9 cellular contexts compared by ENCODE assay signal in the genomic region with DNA sequence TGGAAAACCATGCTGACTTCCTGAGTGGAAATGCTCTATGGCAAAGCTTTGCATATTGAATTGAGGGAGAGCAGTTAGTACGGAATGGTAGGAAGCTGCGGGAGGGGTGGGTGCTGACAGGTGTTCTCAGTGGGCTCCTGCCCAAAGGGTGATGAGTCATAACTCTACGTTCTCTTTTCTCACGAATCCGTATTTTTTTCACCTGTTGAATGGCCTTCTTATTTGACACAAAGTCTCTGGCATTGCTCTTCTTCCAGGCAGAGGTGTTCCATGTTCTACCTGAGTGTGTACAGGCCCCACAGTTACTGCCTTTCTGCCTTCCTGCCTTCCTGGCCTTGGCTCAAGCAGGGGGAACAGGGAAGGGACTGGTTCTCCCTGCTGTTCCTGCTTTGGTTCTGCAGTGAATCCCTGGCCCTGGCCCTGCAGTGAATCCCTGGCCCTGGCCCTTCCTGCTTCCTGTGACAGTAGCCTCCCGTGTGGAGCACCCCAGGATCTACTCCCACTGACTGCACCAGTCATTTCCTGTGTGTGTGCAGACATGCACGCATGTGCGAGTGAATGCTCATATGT. TPM values are rescaled to one million over a fixed set of nuclear protein-coding genes. Genes with fewer than 3 reads are reported as not detected.
A peak's percentile ranks its signal among the peaks of the same experiment; 100 is the strongest.
DNase-seq lines count a peak whose midpoint lies in the region; ATAC-seq, FAIRE-seq and TF ChIP-seq lines count a peak whose summit lies in the region.
"Had no signal": no experiment of that assay in that cellular context is flagged by ENCODE, and none has a peak within 500 bp of the region (broad histone marks: within the 10 kb centered on the region; RNA-seq: fewer than 3 reads in every experiment).

No MANE protein-coding gene starts in this region.

- H3F3A ChIP-seq in DOHH2 (ENCODE audit: control insufficient read depth, insufficient read depth) = peaks cover 22% of the 10 kb centered on the region
- no peaks in the 10 kb centered on the region for H3F3A ChIP-seq in GM23338 (replicated peaks; ENCODE audit: low read depth)

- H3K9me3 ChIP-seq in DOHH2 (ENCODE audit: control insufficient read depth, insufficient read depth, low read length) = no peaks in the 10 kb centered on the region
- H3K9me3 ChIP-seq in T-helper 17 cell (ENCODE audit: control insufficient read depth, low read length, poor library complexity, severe bottlenecking) = no peaks in the 10 kb centered on the region
- H3K9me3 ChIP-seq in HepG2 (ENCODE audit: low read length) = no peaks in the 10 kb centered on the region

- no peak for DNase-seq in GM23338 (ENCODE audit: low spot score)
- DNase-seq in T-helper 17 cell = no peak
- no peak for DNase-seq in HepG2 (ENCODE audit: low spot score)
- DNase-seq in NAMALWA (ENCODE audit: low spot score) = no peak
- DNase-seq in NCI-H1436 (lab: John Stamatoyannopoulos, UW) = no peak
- no peak for DNase-seq in HT-29 (ENCODE audit: low spot score)

- H4K20me1 ChIP-seq in DOHH2 (ENCODE audit: control insufficient read depth, insufficient read depth, low read depth, low read length) (no peaks in the 10 kb centered on the region), GM23338 (replicated peaks; ENCODE audit: insufficient read depth) (0 out of 2 replicates have a peak, but pooled peaks cover 3% of the 10 kb centered on the region), HepG2 (ENCODE audit: insufficient read depth, low read length) (no peaks in the 10 kb centered on the region; the same call in 1 of the 2 replicates)

- H3K9ac ChIP-seq in HepG2 (ENCODE audit: insufficient read depth, low read depth, low read length) = no peak overlapping the region

- H3K27ac Mint-ChIP-seq in GM23338 (peak overlapping the region; percentile 70), T-helper 17 cell (peak overlapping the region; percentile 47)
- H3K27ac Mint-ChIP-seq: activated naive CD8-positive, alpha-beta T cell had no signal

- H3K27ac ChIP-seq in DOHH2 (ENCODE audit: low read depth, low read length) = peak overlapping the region; percentile 47
- 0 out of 2 replicates have a peak overlapping the region, but pooled peaks have one; percentile 63 for H3K27ac ChIP-seq in GM23338 (ENCODE audit: low read depth)
- peak overlapping the region; percentile 28 for H3K27ac ChIP-seq in HepG2 (ENCODE audit: extremely low read length, insufficient read depth, low read length)

- no peak overlapping the region for H2AFZ ChIP-seq in GM23338
- no peak overlapping the region for H2AFZ ChIP-seq in HepG2 (ENCODE audit: low read length)

- TF ChIP-seq POLR2A in HepG2 (IDR thresholded peaks at IDR 0.05; ENCODE audit: insufficient read depth in 1 of 2, low read depth in 2 of 2, low read length in 2 of 2) = no peak

- ATAC-seq in GM23338 (no peak), T-helper 17 cell (no peak), HepG2 (no peak), HG03025 (IDR thresholded peaks at IDR 0.05; ENCODE audit: low FRiP score, unreplicated experiment) (no peak)

- H3K4me3 ChIP-seq in DOHH2 (ENCODE audit: low read length) (peak overlapping the region; percentile 51), GM23338 (no peak overlapping the region), HepG2 (replicated peaks in 1 of 3; ENCODE audit: insufficient read depth in 1 of 3, low read depth in 2 of 3, low read length in 3 of 3) (no peak overlapping the region)

- no peak for TF ChIP-seq RAD21 in HepG2 (CRISPR knock-in tag; IDR thresholded peaks at IDR 0.05)

- no peak for FAIRE-seq in HepG2 (lab: Jason Lieb, UNC)

- H3K79me2 ChIP-seq in DOHH2 (ENCODE audit: control insufficient read depth, low read length) (peaks cover 85% of the 10 kb centered on the region), GM23338 (replicated peaks; ENCODE audit: insufficient read depth) (peaks cover 4% of the 10 kb centered on the region; the same call in 1 of the 2 replicates), HepG2 (ENCODE audit: insufficient read depth, low read length) (peaks cover 14% of the 10 kb centered on the region)

- no peak for TF ChIP-seq CTCF in DOHH2 (IDR thresholded peaks at IDR 0.05; ENCODE audit: low read depth, low read length, poor library complexity, severe bottlenecking)
- TF ChIP-seq CTCF in GM23338 (conservative IDR thresholded peaks at IDR 0.05; ENCODE audit: low read depth in 2 of 2) = no peak
- no peak for TF ChIP-seq CTCF in HepG2 (CRISPR knock-in tag; IDR thresholded peaks at IDR 0.05)

- intact Hi-C loops in HepG2 (cut with micrococcal nuclease; ENCODE audit: unreplicated experiment) = no loop called here

- H3K36me3 Mint-ChIP-seq in GM23338 (ENCODE audit: low read depth) = peaks cover 4% of the 10 kb centered on the region; the same call in 2 of the 3 replicates
- H3K36me3 Mint-ChIP-seq in T-helper 17 cell (ENCODE audit: low read depth) = no peaks in the 10 kb centered on the region

- TF ChIP-seq EP300 in HepG2 (IDR thresholded peaks at IDR 0.05; ENCODE audit: low read depth in 2 of 2, low read length in 2 of 2) (no peak), HepG2 (CRISPR knock-in tag; IDR thresholded peaks at IDR 0.05; ENCODE audit: borderline replicate concordance) (no peak)

- no peak overlapping the region for H3K4me3 Mint-ChIP-seq in GM23338
- H3K4me3 Mint-ChIP-seq in T-helper 17 cell = no peak overlapping the region
- H3K4me3 Mint-ChIP-seq: activated naive CD8-positive, alpha-beta T cell had no signal

- no TSS peak for BruUV-seq in HepG2 (replicated peaks; lab: Mats Ljungman, UMichigan)

- CTCF ChIA-PET in HepG2 (lab: Yijun Ruan, JAX; ENCODE audit: low intra/inter-chr PET ratio, low total read pairs) = no interaction called here

- H3K4me1 Mint-ChIP-seq in GM23338 (peaks cover 24% of the 10 kb centered on the region), T-helper 17 cell (peaks cover 22% of the 10 kb centered on the region)

- H3K4me1 ChIP-seq in DOHH2 (ENCODE audit: control insufficient read depth, low read length) (peaks cover 98% of the 10 kb centered on the region), GM23338 (ENCODE audit: insufficient read depth) (0 out of 2 replicates have a peak, but pooled peaks cover 9% of the 10 kb centered on the region), HepG2 (ENCODE audit: insufficient read depth, low read length) (peaks cover 70% of the 10 kb centered on the region)

- H3K9me2 ChIP-seq in DOHH2 (replicated peaks; ENCODE audit: control insufficient read depth, low read length) (no peaks in the 10 kb centered on the region), GM23338 (ENCODE audit: insufficient read depth) (no peaks in the 10 kb centered on the region)

- no peaks in the 10 kb centered on the region for H3K27me3 ChIP-seq in DOHH2 (ENCODE audit: control insufficient read depth, low read length)
- no peaks in the 10 kb centered on the region for H3K27me3 ChIP-seq in GM23338 (ENCODE audit: insufficient read depth)
- H3K27me3 ChIP-seq in HepG2 (ENCODE audit: control insufficient read depth in 1 of 2, insufficient read depth in 2 of 2, low read length in 2 of 2) = no peaks in the 10 kb centered on the region

- peak overlapping the region; percentile 67 for H3K4me2 ChIP-seq in DOHH2 (ENCODE audit: low read length)
- H3K4me2 ChIP-seq in GM23338 = 0 out of 2 replicates have a peak overlapping the region, but pooled peaks have one; percentile 2
- no peak overlapping the region for H3K4me2 ChIP-seq in HepG2 (ENCODE audit: low read depth, low read length)

- no peaks in the 10 kb centered on the region for H3K9me3 Mint-ChIP-seq in GM23338

- H3K27me3 Mint-ChIP-seq in GM23338 (ENCODE audit: insufficient read depth, low read depth, poor library complexity) (no peaks in the 10 kb centered on the region), T-helper 17 cell (no peaks in the 10 kb centered on the region)
- H3K27me3 Mint-ChIP-seq: activated naive CD8-positive, alpha-beta T cell had no signal

- in situ Hi-C loops in HepG2 (cut with HindIII; ENCODE audit: extremely low pct_ligation_motif_present, low pct_unique_long_range_greater_than_20kb) = loop anchor here (5.0 to 25.0 kb wide), 2 partner anchors 39 to 314 kb away; no protein-coding TSS in a partner anchor

- WGBS in HepG2 (ENCODE audit: low lambda C conversion rate) = 90% methylated on average over 8 of the region's 8 CpGs

- H3K36me3 ChIP-seq in DOHH2 (ENCODE audit: control insufficient read depth, low read length) = peaks cover 54% of the 10 kb centered on the region
- no peaks in the 10 kb centered on the region for H3K36me3 ChIP-seq in GM23338 (ENCODE audit: insufficient read depth)
- peaks cover 4 to 13% of the 10 kb centered on the region in 2 experiments; a peak in 2 of 5 replicates for H3K36me3 ChIP-seq in HepG2 (replicated peaks in 1 of 2; ENCODE audit: control insufficient read depth in 1 of 2, insufficient read depth in 2 of 2, low read length in 2 of 2)

- POLR2A ChIA-PET in HepG2 (lab: Yijun Ruan, JAX) = no interaction called here

TF ChIP-seq in GM23338, 12 proteins besides CTCF, POLR2A, EP300 and RAD21 (continues in another document):
- no peak for TF ChIP-seq ZNF114 (CRISPR knock-in tag; IDR thresholded peaks at IDR 0.05)

RNA-seq across cellular contexts. Expression of a gene that starts 31.9 kb away (rescaled TPM):
- total RNA-seq in GM23338 (2014; rRNA removed; shearing (Covaris generic)) = 47.4 and 50.1 TPM in 2 replicates
- polyA plus RNA-seq in GM23338 (2016; fragmentation: Nextera tagmentation; extraction: Ambion mirVana) (12.2 and 13.4 TPM in 2 replicates), HepG2 (2011; rRNA removed) (40.8 and 46.6 TPM in 2 replicates)
- total RNA-seq in T-helper 17 cell (10 to 100 TPM; 22.6 to 23.8 TPM), HepG2 (2016; rRNA removed; fragmentation: Illumina TruSeq; extraction: Trizol) (20.5 and 22.8 TPM in 2 replicates)
- 7.0 and 7.4 TPM in 2 replicates for total RNA-seq in HepG2 (2016; cell fraction: cytosol; rRNA removed; fragmentation: Illumina TruSeq; extraction: Trizol; ENCODE audit: low read depth)
- total RNA-seq in HepG2 (2016; cell fraction: insoluble cytoplasmic fraction; rRNA removed; fragmentation: Illumina TruSeq; extraction: Trizol) = 18.0 and 21.4 TPM in 2 replicates
- 20.7 and 21.5 TPM in 2 replicates for total RNA-seq in HepG2 (2016; cell fraction: membrane; rRNA removed; fragmentation: Illumina TruSeq; extraction: Trizol)
- total RNA-seq in HepG2 (2016; cell fraction: nucleus; rRNA removed; fragmentation: Illumina TruSeq; extraction: Trizol) = 26.3 and 30.0 TPM in 2 replicates
- 29.8 and 35.8 TPM in 2 replicates for polyA plus RNA-seq in HepG2 (2011; cell fraction: cytosol; rRNA removed)
- polyA plus RNA-seq in HepG2 (2011; cell fraction: nucleus; rRNA removed) = 63.9 and 75.8 TPM in 2 replicates
- polyA plus RNA-seq in HepG2 (2012) = 21.6 and 24.2 TPM in 2 replicates
- polyA plus RNA-seq in HepG2 (2016; cell fraction: cytosol; fragmentation: Illumina TruSeq; extraction: Trizol; ENCODE audit: low read depth) = 3.6 and 5.4 TPM in 2 replicates
- 16.6 and 20.2 TPM in 2 replicates for polyA plus RNA-seq in HepG2 (2016; cell fraction: insoluble cytoplasmic fraction; fragmentation: Illumina TruSeq; extraction: Trizol; ENCODE audit: low read depth)
- polyA plus RNA-seq in HepG2 (2016; cell fraction: membrane; fragmentation: Illumina TruSeq; extraction: Trizol; ENCODE audit: low read depth) = 11.6 and 12.7 TPM in 2 replicates
- polyA plus RNA-seq in HepG2 (2016; cell fraction: nucleus; fragmentation: Illumina TruSeq; extraction: Trizol; ENCODE audit: insufficient read depth, low read depth) = 39.7 and 45.7 TPM in 2 replicates
- polyA minus RNA-seq in HepG2 (2011; rRNA and poly(A)+ RNA removed; ENCODE audit: low replicate concordance) = 22.1 and 65.6 TPM in 2 replicates
- 39.4 and 40.2 TPM in 2 replicates for polyA minus RNA-seq in HepG2 (2011; cell fraction: cytosol; rRNA and poly(A)+ RNA removed)
- 71.6 and 79.1 TPM in 2 replicates for polyA minus RNA-seq in HepG2 (2011; cell fraction: nucleus; rRNA and poly(A)+ RNA removed)
- 186 and 190 TPM in 2 replicates for total RNA-seq in HT-29 (2014; rRNA removed; shearing (Covaris generic))
